Comparison of ENCODE assay signal across 15 cellular contexts in the genomic region with DNA sequence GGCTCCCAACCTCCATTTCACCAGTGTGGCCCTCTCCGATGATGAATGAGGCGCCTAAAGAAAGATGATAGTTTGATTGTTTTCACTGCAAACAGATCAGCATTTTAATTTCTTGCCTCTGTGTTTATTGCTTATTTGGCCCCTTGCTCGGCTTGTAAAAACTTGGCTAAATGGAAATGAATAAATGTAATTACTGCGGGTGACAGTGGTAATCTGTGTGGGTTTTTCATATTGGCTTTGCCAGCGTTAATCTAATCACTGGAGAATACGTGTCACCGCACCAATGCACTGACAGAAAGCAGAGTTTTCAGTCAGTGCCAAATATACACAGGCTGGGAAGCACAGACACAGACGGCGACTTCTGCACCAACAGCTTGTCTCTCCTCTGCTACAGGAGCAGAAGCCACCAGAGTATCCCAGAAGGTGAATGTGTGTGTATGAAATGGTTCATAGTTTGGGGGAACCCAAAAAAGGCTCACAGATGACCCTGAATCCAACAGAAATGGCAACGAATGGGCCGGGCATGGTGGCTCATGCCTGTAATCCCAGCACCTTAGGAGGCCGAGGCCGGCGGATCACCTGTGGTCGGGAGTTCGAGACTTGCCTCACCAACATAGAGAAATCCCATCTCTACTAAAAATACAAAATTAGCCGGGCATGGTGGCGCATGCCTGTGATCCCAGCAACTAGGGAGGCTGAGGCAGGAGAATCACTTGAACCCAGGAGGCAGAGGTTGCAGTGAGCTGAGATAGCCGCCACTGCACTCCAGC.
DNase-seq lines count a peak whose midpoint lies in the region; ATAC-seq and TF ChIP-seq lines count a peak whose summit lies in the region.
"Had no signal": no experiment of that assay in that cellular context is flagged by ENCODE, and none has a peak within 500 bp of the region (broad histone marks: within the 10 kb centered on the region; RNA-seq: fewer than 3 reads in every experiment).

No MANE protein-coding gene starts in this region.

- CTCF ChIA-PET in HEK293 (lab: Yijun Ruan, JAX): no interaction called here

- ATAC-seq in Right ventricle myocardium superior (ENCODE audit: poor library complexity) (peak; percentile 58), left cardiac atrium (no peak), SK-N-SH treated with all-trans-retinoic acid at 6 μM for 48 hours (peak; percentile 58; the same call in 2 of the 3 replicates)

- intact Hi-C loops in Right ventricle myocardium superior (cut with DNase I) (no loop called here), left cardiac atrium (cut with DNase I) (no loop called here)

- H3K36me3 Mint-ChIP-seq in chondrocyte (ENCODE audit: low read depth): no peaks in the 10 kb centered on the region
- H3K36me3 Mint-ChIP-seq: CD4-positive, alpha-beta memory T cell had no signal

- H3K27ac ChIP-seq in HEK293 (ENCODE audit: extremely low read depth, low read depth, low read length): no peak overlapping the region
- H3K27ac ChIP-seq: C4-2B, HL-60 had no signal

- H3K4me3 ChIP-seq in HEK293 (ENCODE audit: low read depth, low read length): no peak overlapping the region

- TF ChIP-seq CTCF in HEK293 (tag by site-specific recombination; IDR thresholded peaks at IDR 0.05) (no peak), chondrocyte (IDR thresholded peaks at IDR 0.05) (no peak)

- no peaks in the 10 kb centered on the region for H3K4me1 Mint-ChIP-seq in chondrocyte (ENCODE audit: low read depth)
- H3K4me1 Mint-ChIP-seq: B cell; CD4-positive, alpha-beta memory T cell had no signal

- no peaks in the 10 kb centered on the region for H3K36me3 ChIP-seq in HEK293 (ENCODE audit: control insufficient read depth in 2 of 2, insufficient read depth in 1 of 2, low read length in 2 of 2)

- POLR2A ChIA-PET in HEK293 (lab: Yijun Ruan, JAX): no interaction called here

- H3K27me3 Mint-ChIP-seq in chondrocyte (ENCODE audit: low read depth): no peaks in the 10 kb centered on the region
- H3K27me3 Mint-ChIP-seq: B cell; CD4-positive, alpha-beta memory T cell had no signal

- DNase-seq in Right ventricle myocardium superior: no peak
- DNase-seq in left cardiac atrium: no peak
- DNase-seq in NCI-H748 (lab: John Stamatoyannopoulos, UW; ENCODE audit: unreplicated experiment): peak; percentile 42
- no peak for DNase-seq in chondrocyte (ENCODE audit: low spot score)
- DNase-seq in activated T-cell treated with anti-CD3 and anti-CD28 coated beads, Interleukin-2, amount 50 U/mL, for 48 hours: no peak
- DNase-seq in GDM1 (lab: John Stamatoyannopoulos, UW): no peak
- DNase-seq: ACHN; CD4-positive, alpha-beta memory T cell; DMS79; HCEC 1CT had no signal

- no peaks in the 10 kb centered on the region for H3K4me1 ChIP-seq in HEK293 (ENCODE audit: control insufficient read depth, insufficient read depth, low read length)

- H3K27ac Mint-ChIP-seq in chondrocyte (ENCODE audit: unreplicated experiment): no peak overlapping the region
- H3K27ac Mint-ChIP-seq: B cell; CD4-positive, alpha-beta memory T cell had no signal

- H3K9me3 ChIP-seq in HEK293 (ENCODE audit: control insufficient read depth, insufficient read depth, low read depth, low read length): no peaks in the 10 kb centered on the region

- no peaks in the 10 kb centered on the region for H3K9me3 Mint-ChIP-seq in chondrocyte (ENCODE audit: low read depth)

- H3K4me3 Mint-ChIP-seq in chondrocyte (ENCODE audit: unreplicated experiment): no peak overlapping the region
- H3K4me3 Mint-ChIP-seq: B cell; CD4-positive, alpha-beta memory T cell had no signal

TF ChIP-seq in HEK293, 187 proteins besides CTCF, POLR2A, EP300 and RAD21:
- TF ChIP-seq MYNN (tag by site-specific recombination; IDR thresholded peaks at IDR 0.05; ENCODE audit: borderline replicate concordance) (no peak), OSR2 (tag by site-specific recombination; IDR thresholded peaks at IDR 0.05) (0 out of 2 replicates have a peak, but pooled peaks have one; percentile 25), ZBTB48 (tag by site-specific recombination; IDR thresholded peaks at IDR 0.05) (no peak), BCL11A (tag by site-specific recombination; IDR thresholded peaks at IDR 0.05; ENCODE audit: low read depth) (peak; percentile 31; the same call in 1 of the 2 replicates), SP7 (tag by site-specific recombination; IDR thresholded peaks at IDR 0.05) (no peak), ZNF274 (IDR thresholded peaks at IDR 0.05; ENCODE audit: low read length) (no peak), ZNF274 (tag by site-specific recombination; IDR thresholded peaks at IDR 0.05; ENCODE audit: borderline replicate concordance) (no peak), GLIS1 (tag by site-specific recombination; IDR thresholded peaks at IDR 0.05) (peak; percentile 64), WT1 (tag by site-specific recombination; IDR thresholded peaks at IDR 0.05) (peak; percentile 69)
TF ChIP-seq in HEK293: peak in this region for 4.

TF ChIP-seq in SK-N-SH treated with all-trans-retinoic acid at 6 μM for 48 hours, 23 proteins besides CTCF, POLR2A, EP300 and RAD21 (continues in another document):
- TF ChIP-seq OSR1 (CRISPR knock-in tag; IDR thresholded peaks at IDR 0.05) (no peak), TOX (CRISPR knock-in tag; IDR thresholded peaks at IDR 0.05; ENCODE audit: borderline replicate concordance) (no peak), ARNTL (CRISPR knock-in tag; IDR thresholded peaks at IDR 0.05; ENCODE audit: borderline replicate concordance, low read depth) (no peak), RARB (CRISPR knock-in tag; IDR thresholded peaks at IDR 0.05) (no peak), ZC3H10 (CRISPR knock-in tag; IDR thresholded peaks at IDR 0.05) (no peak), CSDC2 (CRISPR knock-in tag; IDR thresholded peaks at IDR 0.05) (no peak), ZNF70 (CRISPR knock-in tag; IDR thresholded peaks at IDR 0.05) (no peak), ZFP3 (CRISPR knock-in tag; IDR thresholded peaks at IDR 0.05) (0 out of 2 replicates have a peak, but pooled peaks have one; percentile 29), ZFP30 (CRISPR knock-in tag; IDR thresholded peaks at IDR 0.05) (no peak), PPARA (CRISPR knock-in tag; IDR thresholded peaks at IDR 0.05; ENCODE audit: borderline replicate concordance) (no peak), ESRRG (CRISPR knock-in tag; IDR thresholded peaks at IDR 0.05) (no peak), GLIS3 (CRISPR knock-in tag; IDR thresholded peaks at IDR 0.05) (peak; percentile 23; the same call in 1 of the 2 replicates), ZNF8 (CRISPR knock-in tag; IDR thresholded peaks at IDR 0.05) (no peak), SNAI2 (CRISPR knock-in tag; IDR thresholded peaks at IDR 0.05) (no peak), ISL1 (CRISPR knock-in tag; IDR thresholded peaks at IDR 0.05) (peak; percentile 82), BACH2 (CRISPR knock-in tag; IDR thresholded peaks at IDR 0.05; ENCODE audit: borderline replicate concordance) (no peak), TCF4 (CRISPR knock-in tag; IDR thresholded peaks at IDR 0.05; ENCODE audit: borderline replicate concordance) (peak; percentile 97)
- TF ChIP-seq, protein P1, sequence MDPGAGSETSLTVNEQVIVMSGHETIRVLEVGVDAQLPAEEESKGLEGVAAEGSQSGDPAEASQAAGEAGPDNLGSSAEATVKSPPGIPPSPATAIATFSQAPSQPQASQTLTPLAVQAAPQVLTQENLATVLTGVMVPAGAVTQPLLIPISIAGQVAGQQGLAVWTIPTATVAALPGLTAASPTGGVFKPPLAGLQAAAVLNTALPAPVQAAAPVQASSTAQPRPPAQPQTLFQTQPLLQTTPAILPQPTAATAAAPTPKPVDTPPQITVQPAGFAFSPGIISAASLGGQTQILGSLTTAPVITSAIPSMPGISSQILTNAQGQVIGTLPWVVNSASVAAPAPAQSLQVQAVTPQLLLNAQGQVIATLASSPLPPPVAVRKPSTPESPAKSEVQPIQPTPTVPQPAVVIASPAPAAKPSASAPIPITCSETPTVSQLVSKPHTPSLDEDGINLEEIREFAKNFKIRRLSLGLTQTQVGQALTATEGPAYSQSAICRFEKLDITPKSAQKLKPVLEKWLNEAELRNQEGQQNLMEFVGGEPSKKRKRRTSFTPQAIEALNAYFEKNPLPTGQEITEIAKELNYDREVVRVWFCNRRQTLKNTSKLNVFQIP (CRISPR knock-in tag; IDR thresholded peaks at IDR 0.05; ENCODE audit: borderline replicate concordance, low read depth): no peak
- TF ChIP-seq, protein P2, sequence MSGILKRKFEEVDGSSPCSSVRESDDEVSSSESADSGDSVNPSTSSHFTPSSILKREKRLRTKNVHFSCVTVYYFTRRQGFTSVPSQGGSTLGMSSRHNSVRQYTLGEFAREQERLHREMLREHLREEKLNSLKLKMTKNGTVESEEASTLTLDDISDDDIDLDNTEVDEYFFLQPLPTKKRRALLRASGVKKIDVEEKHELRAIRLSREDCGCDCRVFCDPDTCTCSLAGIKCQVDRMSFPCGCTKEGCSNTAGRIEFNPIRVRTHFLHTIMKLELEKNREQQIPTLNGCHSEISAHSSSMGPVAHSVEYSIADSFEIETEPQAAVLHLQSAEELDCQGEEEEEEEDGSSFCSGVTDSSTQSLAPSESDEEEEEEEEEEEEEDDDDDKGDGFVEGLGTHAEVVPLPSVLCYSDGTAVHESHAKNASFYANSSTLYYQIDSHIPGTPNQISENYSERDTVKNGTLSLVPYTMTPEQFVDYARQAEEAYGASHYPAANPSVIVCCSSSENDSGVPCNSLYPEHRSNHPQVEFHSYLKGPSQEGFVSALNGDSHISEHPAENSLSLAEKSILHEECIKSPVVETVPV (CRISPR knock-in tag; IDR thresholded peaks at IDR 0.05): no peak
- TF ChIP-seq, protein P3, sequence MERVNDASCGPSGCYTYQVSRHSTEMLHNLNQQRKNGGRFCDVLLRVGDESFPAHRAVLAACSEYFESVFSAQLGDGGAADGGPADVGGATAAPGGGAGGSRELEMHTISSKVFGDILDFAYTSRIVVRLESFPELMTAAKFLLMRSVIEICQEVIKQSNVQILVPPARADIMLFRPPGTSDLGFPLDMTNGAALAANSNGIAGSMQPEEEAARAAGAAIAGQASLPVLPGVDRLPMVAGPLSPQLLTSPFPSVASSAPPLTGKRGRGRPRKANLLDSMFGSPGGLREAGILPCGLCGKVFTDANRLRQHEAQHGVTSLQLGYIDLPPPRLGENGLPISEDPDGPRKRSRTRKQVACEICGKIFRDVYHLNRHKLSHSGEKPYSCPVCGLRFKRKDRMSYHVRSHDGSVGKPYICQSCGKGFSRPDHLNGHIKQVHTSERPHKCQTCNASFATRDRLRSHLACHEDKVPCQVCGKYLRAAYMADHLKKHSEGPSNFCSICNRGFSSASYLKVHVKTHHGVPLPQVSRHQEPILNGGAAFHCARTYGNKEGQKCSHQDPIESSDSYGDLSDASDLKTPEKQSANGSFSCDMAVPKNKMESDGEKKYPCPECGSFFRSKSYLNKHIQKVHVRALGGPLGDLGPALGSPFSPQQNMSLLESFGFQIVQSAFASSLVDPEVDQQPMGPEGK (CRISPR knock-in tag; IDR thresholded peaks at IDR 0.05; ENCODE audit: borderline replicate concordance): peak; percentile 43; the same call in 1 of the 2 replicates

Comparison
In these comparisons a context has a peak if more than half of its experiments do, and no peak if none do; other contexts are left out.
1. ATAC-seq: peak in Right ventricle myocardium superior (single experiment) and SK-N-SH treated with all-trans-retinoic acid at 6 μM for 48 hours (single experiment); none in left cardiac atrium (0 of 2).